8 cellular contexts compared by ENCODE assay signal in the genomic region with DNA sequence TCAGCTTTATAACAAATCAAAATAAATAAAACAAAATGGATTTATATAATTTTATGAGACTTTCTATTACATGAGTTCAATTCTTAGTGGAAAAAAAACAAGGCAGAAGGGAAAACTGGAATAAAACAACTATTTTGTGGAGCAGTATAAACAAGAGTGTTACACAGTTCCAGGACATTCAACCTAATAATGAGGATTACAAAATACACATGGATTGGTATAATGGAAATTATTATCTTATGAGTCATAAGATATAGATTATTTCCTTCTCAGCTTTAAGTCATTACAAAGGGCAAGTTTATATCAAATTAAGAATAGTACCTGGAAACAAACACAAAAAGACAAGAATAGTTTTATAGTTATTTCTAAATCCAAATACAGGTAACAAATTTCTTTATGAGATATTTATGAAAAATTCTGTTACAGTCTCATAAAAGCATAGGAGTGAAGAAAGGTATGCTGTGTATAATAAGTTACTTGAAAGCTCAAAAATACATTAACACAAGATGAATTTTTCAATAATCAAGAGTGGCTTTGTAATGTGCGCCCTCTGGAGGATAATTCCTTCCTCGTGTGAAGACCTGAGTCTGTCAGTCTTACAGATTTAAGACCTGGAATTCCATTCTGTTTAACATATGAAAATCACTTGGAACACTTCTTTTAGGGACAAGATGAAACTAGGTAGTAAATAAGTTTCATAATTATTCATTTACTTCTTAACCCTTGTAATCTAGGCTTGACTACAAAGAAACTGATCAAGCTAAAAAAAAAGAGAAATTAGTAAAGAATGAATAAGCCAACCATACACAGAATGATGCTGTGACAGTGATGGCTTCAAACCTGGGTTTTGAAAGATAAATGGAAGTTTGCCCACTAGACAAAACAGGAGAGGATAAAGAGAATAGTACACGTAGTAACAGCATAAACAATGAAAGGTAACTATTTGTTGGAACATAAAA. TPM values are rescaled to one million over a fixed set of nuclear protein-coding genes. Genes with fewer than 3 reads are reported as not detected.
DNase-seq lines count a peak whose midpoint lies in the region; ATAC-seq and TF ChIP-seq lines count a peak whose summit lies in the region.

No MANE protein-coding gene starts in this region.

- H2BK5ac ChIP-seq in mesenchymal stem cell (ENCODE audit: low read depth, low read length, poor library complexity, severe bottlenecking), result no peak overlapping the region

- BruUV-seq in HCT116 (replicated peaks; lab: Mats Ljungman, UMichigan), result no TSS peak

- H4K20me1 ChIP-seq in HCT116 (ENCODE audit: insufficient read depth), result peaks cover 47% of the 10 kb centered on the region; the same call in 1 of the 2 replicates

- peak; percentile 37 to 81 (median 65); a peak in 5 of 6 replicates for TF ChIP-seq CTCF in HCT116 (IDR thresholded peaks at IDR 0.05 in 2 of 3, conservative IDR thresholded peaks at IDR 0.05 in 1 of 3; ENCODE audit: borderline replicate concordance in 1 of 3, insufficient read depth in 1 of 3, low read depth in 2 of 3, low read length in 2 of 3)
- peak; percentile 99 for TF ChIP-seq CTCF in RWPE2 (IDR thresholded peaks at IDR 0.05; ENCODE audit: poor library complexity, severe bottlenecking)

- H3K36me3 ChIP-seq in HCT116 (ENCODE audit: control insufficient read depth in 1 of 2, insufficient read depth in 2 of 2, low read length in 2 of 2), result peaks cover 23 to 24% of the 10 kb centered on the region in 2 experiments
- H3K36me3 ChIP-seq in RWPE2 (ENCODE audit: low read depth), result peaks cover 64% of the 10 kb centered on the region
- H3K36me3 ChIP-seq in mesenchymal stem cell (ENCODE audit: control insufficient read depth in 1 of 2, insufficient read depth in 2 of 2, low read depth in 1 of 2, low read length in 2 of 2), result peaks cover 7 to 44% of the 10 kb centered on the region in 2 experiments

- H3K9ac ChIP-seq in HCT116 (ENCODE audit: low read length) (no peak overlapping the region), mesenchymal stem cell (ENCODE audit: low read length) (peak overlapping the region; percentile 58)

- H2BK12ac ChIP-seq in mesenchymal stem cell (ENCODE audit: low read length in 2 of 2), result no peak overlapping the region

- no peak overlapping the region for H3K14ac ChIP-seq in mesenchymal stem cell (ENCODE audit: low read length in 2 of 2)

- H3K27me3 ChIP-seq in HCT116 (ENCODE audit: insufficient read depth, low read length) (no peaks in the 10 kb centered on the region), RWPE2 (ENCODE audit: insufficient read depth, poor library complexity, severe bottlenecking) (no peaks in the 10 kb centered on the region), mesenchymal stem cell (ENCODE audit: control insufficient read depth in 1 of 2, insufficient read depth in 1 of 2, low read length in 2 of 2) (no peaks in the 10 kb centered on the region)

- H3K18ac ChIP-seq in mesenchymal stem cell (ENCODE audit: low read depth in 1 of 2, low read length in 2 of 2), result no peak overlapping the region

- peak; percentile 56 for TF ChIP-seq RAD21 in HCT116 (IDR thresholded peaks at IDR 0.05; ENCODE audit: low read depth)

- POLR2A ChIA-PET in HCT116 (lab: Charles Lee), result no interaction called here

- H4K8ac ChIP-seq in mesenchymal stem cell (ENCODE audit: low read length), result no peak overlapping the region

- no peaks in the 10 kb centered on the region for H3K4me1 ChIP-seq in HCT116 (ENCODE audit: control insufficient read depth in 1 of 2, insufficient read depth in 2 of 2, low read length in 2 of 2)
- H3K4me1 ChIP-seq in RWPE2 (ENCODE audit: insufficient read depth, poor library complexity, severe bottlenecking), result peaks cover 20% of the 10 kb centered on the region
- H3K4me1 ChIP-seq in mesenchymal stem cell (ENCODE audit: control insufficient read depth, insufficient read depth, low read depth, low read length), result no peaks in the 10 kb centered on the region

- no peak overlapping the region for H3K4me3 ChIP-seq in HCT116 (replicated peaks in 1 of 2; ENCODE audit: low read depth in 1 of 2, low read length in 2 of 2)
- no peak overlapping the region for H3K4me3 ChIP-seq in RWPE2 (ENCODE audit: severe bottlenecking)
- no peak overlapping the region for H3K4me3 ChIP-seq in mesenchymal stem cell (ENCODE audit: insufficient read depth in 1 of 2, low read depth in 1 of 2, low read length in 2 of 2)

- RAD21 ChIA-PET in HCT116 (lab: Charles Lee; ENCODE audit: low non-redundant PET in 1 of 2, low total read pairs in 2 of 2, uncharacterized antibody in 2 of 2, unreplicated experiment in 2 of 2), result interaction anchor here in 1 of 2 experiments (1.3 kb wide), 1 partner anchor 170 kb away, joined by 3 read pairs; no protein-coding TSS in a partner anchor

- H3K9me3 ChIP-seq in HCT116 (ENCODE audit: control insufficient read depth in 1 of 2, insufficient read depth in 1 of 2, low read depth in 1 of 2, low read length in 2 of 2) (no peaks in the 10 kb centered on the region), RWPE2 (ENCODE audit: severe bottlenecking) (no peaks in the 10 kb centered on the region), mesenchymal stem cell (ENCODE audit: control insufficient read depth, low read length) (no peaks in the 10 kb centered on the region)

- ATAC-seq in HCT116 (peak; percentile 64), RWPE2 (ENCODE audit: low read depth) (peak; percentile 78), HG03521 (IDR thresholded peaks at IDR 0.05; ENCODE audit: unreplicated experiment) (no peak)

- H2BK120ac ChIP-seq in mesenchymal stem cell (ENCODE audit: low read depth, low read length), result no peak overlapping the region

- no peak overlapping the region for H2BK15ac ChIP-seq in mesenchymal stem cell (ENCODE audit: low read depth, poor library complexity, severe bottlenecking)

- H2AFZ ChIP-seq in HCT116 (ENCODE audit: low read depth, low read length, poor library complexity, severe bottlenecking) (no peak overlapping the region), mesenchymal stem cell (ENCODE audit: low read depth, low read length) (no peak overlapping the region)

- H3K4ac ChIP-seq in mesenchymal stem cell (ENCODE audit: low read depth in 1 of 2, low read length in 2 of 2), result no peak overlapping the region

- intact Hi-C loops in HCT116 (cut with micrococcal nuclease), result loop anchor here (1.0 to 5.0 kb wide), 2 partner anchors 284 to 789 kb away; no protein-coding TSS in a partner anchor

- WGBS in mesenchymal stem cell, result 19% methylated on average over 3 of the region's 3 CpGs

- H3K79me1 ChIP-seq in mesenchymal stem cell (replicated peaks; ENCODE audit: low read length, poor library complexity, severe bottlenecking), result peaks cover 10% of the 10 kb centered on the region

- H4K91ac ChIP-seq in mesenchymal stem cell (ENCODE audit: low read length), result no peak overlapping the region

- H3K23ac ChIP-seq in mesenchymal stem cell (ENCODE audit: low read length in 2 of 2), result no peak overlapping the region

- CTCF ChIA-PET in HCT116 (lab: Charles Lee), result interaction anchor here (0.6 to 3.9 kb wide), 14 partner anchors 8 to 787 kb away, joined by 3 to 26 read pairs (median 4); a partner anchor contains a TSS

- no peaks in the 10 kb centered on the region for H3K9me2 ChIP-seq in HCT116 (ENCODE audit: insufficient read depth)

- H3K79me2 ChIP-seq in HCT116 (ENCODE audit: insufficient read depth, low read length), result peaks cover 100% of the 10 kb centered on the region

- no peak overlapping the region for H2AK5ac ChIP-seq in mesenchymal stem cell (ENCODE audit: low read length, severe bottlenecking)

- H3K4me2 ChIP-seq in HCT116 (ENCODE audit: low read length) (no peak overlapping the region), mesenchymal stem cell (ENCODE audit: low read length, poor library complexity, severe bottlenecking) (no peak overlapping the region)

- H3K27ac ChIP-seq in HCT116 (ENCODE audit: low read depth, low read length) (no peak overlapping the region), RWPE2 (ENCODE audit: poor library complexity, severe bottlenecking) (peak overlapping the region; percentile 22), mesenchymal stem cell (ENCODE audit: low read length, poor library complexity, severe bottlenecking) (no peak overlapping the region)

- DNase-seq in NCI-H1417 (lab: John Stamatoyannopoulos, UW), result peak; percentile 1 to 45 (median 7)
- no peak for DNase-seq in NCI-H1417 treated with DMSO at 0.1 percent for 48 hours (lab: John Stamatoyannopoulos, UW)
- peak; percentile 35 for DNase-seq in HCT116 (ENCODE audit: low read depth, low spot score)
- no peak for DNase-seq in RWPE2 (ENCODE audit: low spot score)
- DNase-seq in dermis microvascular lymphatic vessel endothelial cell (ENCODE audit: low read depth in 2 of 2), result peak; percentile 48 to 81
- peak; percentile 71 for DNase-seq in mesenchymal stem cell
- no peak for DNase-seq in NCI-H1048 (lab: John Stamatoyannopoulos, UW)

- TF ChIP-seq POLR2A in HCT116 (IDR thresholded peaks at IDR 0.05; ENCODE audit: borderline replicate concordance, extremely low read depth, insufficient read depth, insufficient read length), result no peak

TF ChIP-seq in HCT116, 20 proteins besides CTCF, POLR2A, EP300 and RAD21 (continues in another document):
- TF ChIP-seq CBX3 (IDR thresholded peaks at IDR 0.05; ENCODE audit: low read depth), result no peak
- no peak for TF ChIP-seq POLR2AphosphoS5 (IDR thresholded peaks at IDR 0.05; ENCODE audit: low read depth, low read length)
- TF ChIP-seq ZNF274 (IDR thresholded peaks at IDR 0.05; ENCODE audit: low read depth, low read length), result no peak
- no peak for TF ChIP-seq ZFX (IDR thresholded peaks at IDR 0.05)
- TF ChIP-seq EZH2phosphoT487 (IDR thresholded peaks at IDR 0.05; ENCODE audit: borderline replicate concordance), result no peak
- no peak for TF ChIP-seq FOSL1 (IDR thresholded peaks at IDR 0.05; ENCODE audit: low read depth)
- TF ChIP-seq JUND (IDR thresholded peaks at IDR 0.05), result no peak
- TF ChIP-seq, protein P1, sequence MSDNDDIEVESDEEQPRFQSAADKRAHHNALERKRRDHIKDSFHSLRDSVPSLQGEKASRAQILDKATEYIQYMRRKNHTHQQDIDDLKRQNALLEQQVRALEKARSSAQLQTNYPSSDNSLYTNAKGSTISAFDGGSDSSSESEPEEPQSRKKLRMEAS (IDR thresholded peaks at IDR 0.05), result no peak

RNA-seq across cellular contexts. Expression of a gene that starts 9.5 kb away (rescaled TPM):
- 93.6 TPM for total RNA-seq in HCT116 (2021; ENCODE audit: unreplicated experiment)
- polyA plus RNA-seq in HCT116 (2012), result 23.4 and 34.4 TPM in 2 replicates
- 40.2 and 41.8 TPM in 2 replicates for total RNA-seq in dermis microvascular lymphatic vessel endothelial cell
- polyA plus RNA-seq in mesenchymal stem cell (2013, experiment 1 of 2), result 80.4 TPM
- polyA plus RNA-seq in mesenchymal stem cell (2013, experiment 2 of 2), result 80.9 TPM

RNA-seq across cellular contexts. Expression of a gene that starts 24.1 kb away (rescaled TPM):
- 18.7 TPM for total RNA-seq in HCT116 (2021; ENCODE audit: unreplicated experiment)
- polyA plus RNA-seq in HCT116 (2012), result 11.9 and 14.3 TPM in 2 replicates
- 41.8 and 43.5 TPM in 2 replicates for total RNA-seq in dermis microvascular lymphatic vessel endothelial cell
- 20.0 TPM for polyA plus RNA-seq in mesenchymal stem cell (2013, experiment 1 of 2)
- polyA plus RNA-seq in mesenchymal stem cell (2013, experiment 2 of 2), result 19.0 TPM

Comparison
In these comparisons a context has a peak if more than half of its experiments do, and no peak if none do; other contexts are left out.
1. DNase-seq: peak in NCI-H1417 (3 of 3), HCT116 (single experiment), dermis microvascular lymphatic vessel endothelial cell (2 of 2) and mesenchymal stem cell (single experiment); none in NCI-H1417 treated with DMSO at 0.1 percent for 48 hours (single experiment), RWPE2 (single experiment) and NCI-H1048 (single experiment).